In the genomic region with DNA sequence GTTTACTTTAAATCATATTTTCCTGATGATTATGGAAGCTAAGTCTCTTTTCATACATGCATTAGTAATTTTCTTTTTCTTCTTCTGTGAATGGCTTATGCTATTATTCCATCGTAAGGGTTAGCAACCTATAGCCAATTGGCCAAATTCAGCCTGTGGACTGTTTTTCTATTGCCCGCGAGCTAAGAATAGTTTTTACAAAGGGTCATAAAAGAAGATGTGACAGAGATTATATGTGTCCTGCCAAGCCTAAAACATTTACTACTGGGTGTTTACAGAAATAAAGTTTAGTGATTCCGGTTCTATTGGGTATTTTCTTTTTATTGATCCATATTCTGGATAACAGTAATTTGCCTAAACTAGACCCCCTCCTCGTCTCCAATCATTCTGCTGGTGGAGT, we compare ENCODE assay signal across 19 cellular contexts.
DNase-seq lines count a peak whose midpoint lies in the region; ATAC-seq and TF ChIP-seq lines count a peak whose summit lies in the region.
"Had no signal": no experiment of that assay in that cellular context is flagged by ENCODE, and none has a peak within 500 bp of the region (broad histone marks: within the 10 kb centered on the region; RNA-seq: fewer than 3 reads in every experiment).

No MANE protein-coding gene starts in this region.

- TF ChIP-seq CTCF in VCaP (conservative IDR thresholded peaks at IDR 0.05) (no peak), neural cell (IDR thresholded peaks at IDR 0.05; ENCODE audit: poor library complexity, severe bottlenecking) (no peak), type B pancreatic cell (conservative IDR thresholded peaks at IDR 0.05) (no peak)

- H3K4me3 ChIP-seq in neural cell (ENCODE audit: low read length): no peak overlapping the region
- H3K4me3 ChIP-seq: A549; BLaER1 treated with 17β-estradiol and CSF1 and Interleukin-3, amounts not matched to agents 10 nM and 100 nM had no signal

- no peaks in the 10 kb centered on the region for H3K9me2 ChIP-seq in neural cell (ENCODE audit: insufficient read depth, low read length)

- H3K4me2 ChIP-seq in neural cell (ENCODE audit: low read length): no peak overlapping the region
- H3K4me2 ChIP-seq: A549; BLaER1 treated with 17β-estradiol and CSF1 and Interleukin-3, amounts not matched to agents 10 nM and 100 nM had no signal

- DNase-seq in left colon (no peak), type B pancreatic cell (ENCODE audit: extremely low spot score, unreplicated experiment) (no peak), OCI-M1 (lab: John Stamatoyannopoulos, UW) (no peak), NCI-H2196 treated with DMSO at 0.1 percent for 48 hours (lab: John Stamatoyannopoulos, UW; ENCODE audit: unreplicated experiment) (no peak)
- DNase-seq in activated CD4-positive, alpha-beta T cell treated with anti-CD3 and anti-CD28 coated beads for 36 hours: no peak
- DNase-seq: AML-193; Caco-2; Calu3; CD4-positive, alpha-beta T cell; CD8-positive, alpha-beta T cell; DMS79 treated with DMSO at 0.1 percent for 48 hours; GF-D8 had no signal

- TF ChIP-seq RAD21 in neural cell (conservative IDR thresholded peaks at IDR 0.05): no peak

- H3K36me3 ChIP-seq in neural cell (ENCODE audit: insufficient read depth, low read length): no peaks in the 10 kb centered on the region
- H3K36me3 ChIP-seq: BLaER1 treated with 17β-estradiol and CSF1 and Interleukin-3, amounts not matched to agents 10 nM and 100 nM had no signal

- TF ChIP-seq EP300 in neural cell (conservative IDR thresholded peaks at IDR 0.05; ENCODE audit: poor library complexity, severe bottlenecking): no peak

- peak overlapping the region; percentile 29 for H3K27ac Mint-ChIP-seq in type B pancreatic cell
- H3K27ac Mint-ChIP-seq in activated CD4-positive, alpha-beta T cell treated with anti-CD3 and anti-CD28 coated beads for 36 hours: no peak overlapping the region
- H3K27ac Mint-ChIP-seq: B cell; CD4-positive, alpha-beta T cell; CD8-positive, alpha-beta T cell had no signal

- no peaks in the 10 kb centered on the region for H3K36me3 Mint-ChIP-seq in type B pancreatic cell
- H3K36me3 Mint-ChIP-seq in activated CD4-positive, alpha-beta T cell treated with anti-CD3 and anti-CD28 coated beads for 36 hours (ENCODE audit: low read depth): no peaks in the 10 kb centered on the region
- H3K36me3 Mint-ChIP-seq: CD8-positive, alpha-beta T cell had no signal

- intact Hi-C loops in left colon (cut with DNase I, micrococcal nuclease): no loop called here
- intact Hi-C loops in activated CD4-positive, alpha-beta T cell treated with anti-CD3 and anti-CD28 coated beads for 36 hours (cut with DNase I, micrococcal nuclease): no loop called here

- no peak overlapping the region for H3K4me3 Mint-ChIP-seq in type B pancreatic cell
- no peak overlapping the region for H3K4me3 Mint-ChIP-seq in activated CD4-positive, alpha-beta T cell treated with anti-CD3 and anti-CD28 coated beads for 36 hours
- H3K4me3 Mint-ChIP-seq: B cell; CD4-positive, alpha-beta T cell; CD8-positive, alpha-beta T cell had no signal

- no peaks in the 10 kb centered on the region for H4K20me1 ChIP-seq in neural cell (ENCODE audit: insufficient read depth)
- H4K20me1 ChIP-seq: BLaER1 treated with 17β-estradiol and CSF1 and Interleukin-3, amounts not matched to agents 10 nM and 100 nM had no signal

- POLR2A ChIA-PET in activated CD4-positive, alpha-beta T cell treated with anti-CD3 and anti-CD28 coated beads for 36 hours (lab: Charles Lee): no interaction called here

- H3K9me3 Mint-ChIP-seq in type B pancreatic cell: peaks cover 5% of the 10 kb centered on the region
- H3K9me3 Mint-ChIP-seq in activated CD4-positive, alpha-beta T cell treated with anti-CD3 and anti-CD28 coated beads for 36 hours (ENCODE audit: low read depth): peaks cover 11% of the 10 kb centered on the region

- peaks cover 33% of the 10 kb centered on the region for H3K4me1 Mint-ChIP-seq in type B pancreatic cell (ENCODE audit: unreplicated experiment)
- H3K4me1 Mint-ChIP-seq in activated CD4-positive, alpha-beta T cell treated with anti-CD3 and anti-CD28 coated beads for 36 hours: no peaks in the 10 kb centered on the region
- H3K4me1 Mint-ChIP-seq: B cell had no signal

- H3F3A ChIP-seq in neural cell (ENCODE audit: insufficient read depth, low read length, poor library complexity, severe bottlenecking): no peaks in the 10 kb centered on the region

- ATAC-seq in left colon: peak; percentile 78
- ATAC-seq in activated CD4-positive, alpha-beta T cell treated with anti-CD3 and anti-CD28 coated beads for 36 hours: no peak
- ATAC-seq: A549; CD8-positive, alpha-beta T cell had no signal

- H3K9ac ChIP-seq in neural cell (ENCODE audit: low read length): no peak overlapping the region
- H3K9ac ChIP-seq: BLaER1 treated with 17β-estradiol and CSF1 and Interleukin-3, amounts not matched to agents 10 nM and 100 nM had no signal

- H3K27ac ChIP-seq in VCaP (peak overlapping the region; percentile 54), neural cell (ENCODE audit: low read length) (peak overlapping the region; percentile 72)
- H3K27ac ChIP-seq: 22Rv1; A549; BLaER1 treated with 17β-estradiol and CSF1 and Interleukin-3, amounts not matched to agents 10 nM and 100 nM; C4-2B had no signal

- no peaks in the 10 kb centered on the region for H3K27me3 ChIP-seq in neural cell (ENCODE audit: insufficient read depth, low read depth, low read length)

- H3K27me3 Mint-ChIP-seq in type B pancreatic cell: peaks cover 37% of the 10 kb centered on the region
- H3K27me3 Mint-ChIP-seq in activated CD4-positive, alpha-beta T cell treated with anti-CD3 and anti-CD28 coated beads for 36 hours: peaks cover 22% of the 10 kb centered on the region

- CTCF ChIA-PET in activated CD4-positive, alpha-beta T cell treated with anti-CD3 and anti-CD28 coated beads for 36 hours (lab: Charles Lee): interaction anchor here (0.5 to 0.6 kb wide), 2 partner anchors 52 to 803 kb away, joined by 3 to 4 read pairs; no protein-coding TSS in a partner anchor

- H3K79me2 ChIP-seq in neural cell (replicated peaks; ENCODE audit: insufficient read depth, low read length): no peaks in the 10 kb centered on the region

- no peak overlapping the region for H2AFZ ChIP-seq in neural cell (ENCODE audit: low read depth, low read length)

- H3K9me3 ChIP-seq in neural cell (ENCODE audit: low read length): no peaks in the 10 kb centered on the region

TF ChIP-seq in neural cell, 6 proteins besides CTCF, POLR2A, EP300 and RAD21:
- TF ChIP-seq MXI1 (conservative IDR thresholded peaks at IDR 0.05; ENCODE audit: poor library complexity, severe bottlenecking) (no peak), EZH2 (IDR thresholded peaks at IDR 0.05; ENCODE audit: borderline replicate concordance, insufficient read depth, low read length, poor library complexity, severe bottlenecking) (no peak), POLR2AphosphoS5 (IDR thresholded peaks at IDR 0.05) (no peak), TAF1 (IDR thresholded peaks at IDR 0.05; ENCODE audit: low read depth) (no peak), SMC3 (conservative IDR thresholded peaks at IDR 0.05; ENCODE audit: poor library complexity) (no peak)
- TF ChIP-seq, protein P1, sequence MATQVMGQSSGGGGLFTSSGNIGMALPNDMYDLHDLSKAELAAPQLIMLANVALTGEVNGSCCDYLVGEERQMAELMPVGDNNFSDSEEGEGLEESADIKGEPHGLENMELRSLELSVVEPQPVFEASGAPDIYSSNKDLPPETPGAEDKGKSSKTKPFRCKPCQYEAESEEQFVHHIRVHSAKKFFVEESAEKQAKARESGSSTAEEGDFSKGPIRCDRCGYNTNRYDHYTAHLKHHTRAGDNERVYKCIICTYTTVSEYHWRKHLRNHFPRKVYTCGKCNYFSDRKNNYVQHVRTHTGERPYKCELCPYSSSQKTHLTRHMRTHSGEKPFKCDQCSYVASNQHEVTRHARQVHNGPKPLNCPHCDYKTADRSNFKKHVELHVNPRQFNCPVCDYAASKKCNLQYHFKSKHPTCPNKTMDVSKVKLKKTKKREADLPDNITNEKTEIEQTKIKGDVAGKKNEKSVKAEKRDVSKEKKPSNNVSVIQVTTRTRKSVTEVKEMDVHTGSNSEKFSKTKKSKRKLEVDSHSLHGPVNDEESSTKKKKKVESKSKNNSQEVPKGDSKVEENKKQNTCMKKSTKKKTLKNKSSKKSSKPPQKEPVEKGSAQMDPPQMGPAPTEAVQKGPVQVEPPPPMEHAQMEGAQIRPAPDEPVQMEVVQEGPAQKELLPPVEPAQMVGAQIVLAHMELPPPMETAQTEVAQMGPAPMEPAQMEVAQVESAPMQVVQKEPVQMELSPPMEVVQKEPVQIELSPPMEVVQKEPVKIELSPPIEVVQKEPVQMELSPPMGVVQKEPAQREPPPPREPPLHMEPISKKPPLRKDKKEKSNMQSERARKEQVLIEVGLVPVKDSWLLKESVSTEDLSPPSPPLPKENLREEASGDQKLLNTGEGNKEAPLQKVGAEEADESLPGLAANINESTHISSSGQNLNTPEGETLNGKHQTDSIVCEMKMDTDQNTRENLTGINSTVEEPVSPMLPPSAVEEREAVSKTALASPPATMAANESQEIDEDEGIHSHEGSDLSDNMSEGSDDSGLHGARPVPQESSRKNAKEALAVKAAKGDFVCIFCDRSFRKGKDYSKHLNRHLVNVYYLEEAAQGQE (IDR thresholded peaks at IDR 0.05; ENCODE audit: borderline replicate concordance): no peak
